Comparison of ENCODE assay signal across 7 cellular contexts in genomic region chr2:30231726-30232026, GRCh38. TPM values are rescaled to one million over a fixed set of nuclear protein-coding genes. Genes with fewer than 3 reads are reported as not detected.
A peak's percentile ranks its signal among the peaks of the same experiment; 100 is the strongest.
DNase-seq lines count a peak whose midpoint lies in the region; ATAC-seq and TF ChIP-seq lines count a peak whose summit lies in the region.

No MANE protein-coding gene starts in this region.

- H3K27ac Mint-ChIP-seq in activated naive CD8-positive, alpha-beta T cell treated with anti-CD3 and anti-CD28 coated beads, Interleukin-2, amount 10 ng/mL, durations not matched to agents 7 days and 5 days = peak overlapping the region; percentile 92
- peak overlapping the region; percentile 73 to 97 (median 90) for H3K27ac Mint-ChIP-seq in immature natural killer cell

- H3K4me1 ChIP-seq in HUES48 (ENCODE audit: control insufficient read depth, insufficient read depth, low read length) (peaks cover 14% of the 10 kb centered on the region), stomach (peaks cover 25 to 52% (median 41%) of the 10 kb centered on the region in 4 donors)

- intact Hi-C loops in stomach (cut with DNase I; ENCODE audit: low total_unique reads) = no loop called here

- WGBS in stomach, 5 donors = 0 to 1% (median 0%) methylated on average over 22 to 29 of the region's 29 CpGs

- no peak for TF ChIP-seq EP300 in stomach (IDR thresholded peaks at IDR 0.05)

- H3K27me3 ChIP-seq in HUES48 (ENCODE audit: control insufficient read depth, insufficient read depth, low read length) = peaks cover 35% of the 10 kb centered on the region
- peaks cover 0 to 27% (median 0%) of the 10 kb centered on the region in 3 donors for H3K27me3 ChIP-seq in stomach

- peak overlapping the region; percentile 69 for H3K9ac ChIP-seq in HUES48 (ENCODE audit: low read depth, low read length)

- H3K4me3 Mint-ChIP-seq in activated naive CD8-positive, alpha-beta T cell treated with anti-CD3 and anti-CD28 coated beads, Interleukin-2, amount 10 ng/mL, durations not matched to agents 7 days and 5 days = peak overlapping the region; percentile 90
- peak overlapping the region; percentile 83 to 98 (median 95) for H3K4me3 Mint-ChIP-seq in immature natural killer cell

- H3K36me3 ChIP-seq in HUES48 (ENCODE audit: control insufficient read depth, insufficient read depth, low read length) (peaks cover 23% of the 10 kb centered on the region), stomach (peaks cover 0 to 14% (median 4%) of the 10 kb centered on the region in 4 donors)

- no peak for DNase-seq in activated naive CD8-positive, alpha-beta T cell treated with anti-CD3 and anti-CD28 coated beads, Interleukin-2, amount 10 ng/mL, durations not matched to agents 7 days and 5 days
- DNase-seq in immature natural killer cell (no peak), stomach (no peak), DMS114 treated with DMSO at 0.1 percent for 48 hours (lab: John Stamatoyannopoulos, UW; ENCODE audit: unreplicated experiment) (no peak)

- peaks cover 17% of the 10 kb centered on the region for H3K36me3 Mint-ChIP-seq in activated naive CD8-positive, alpha-beta T cell treated with anti-CD3 and anti-CD28 coated beads, Interleukin-2, amount 10 ng/mL, durations not matched to agents 7 days and 5 days
- H3K36me3 Mint-ChIP-seq in immature natural killer cell = peaks cover 4 to 7% (median 5%) of the 10 kb centered on the region in 3 donors

- ATAC-seq in GM19372 (IDR thresholded peaks at IDR 0.05; ENCODE audit: low read depth, unreplicated experiment) (peak; percentile 17), HG02970 (IDR thresholded peaks at IDR 0.05; ENCODE audit: low FRiP score, unreplicated experiment) (no peak)
- ATAC-seq in activated naive CD8-positive, alpha-beta T cell treated with anti-CD3 and anti-CD28 coated beads, Interleukin-2, amount 10 ng/mL, durations not matched to agents 7 days and 5 days (ENCODE audit: low read depth) = peak; percentile 20

- H3K27ac ChIP-seq in HUES48 (ENCODE audit: low read depth, low read length) (peak overlapping the region; percentile 68), stomach (peak overlapping the region; percentile 86 to 93 (median 88))

- peak overlapping the region; percentile 74 for H3K4me3 ChIP-seq in HUES48 (ENCODE audit: low read depth, low read length)
- H3K4me3 ChIP-seq in stomach = peak overlapping the region; percentile 70 to 75 (median 74)

- POLR2A ChIA-PET in activated naive CD8-positive, alpha-beta T cell treated with anti-CD3 and anti-CD28 coated beads, Interleukin-2, amount 10 ng/mL, durations not matched to agents 7 days and 5 days (lab: Charles Lee) = interaction anchor here (0.6 to 10.1 kb wide), 22 partner anchors 9 to 228 kb away, joined by 3 to 123 read pairs (median 4); partner anchors contain the start of genes LCLAT1 and YPEL5

- H3K9me3 ChIP-seq in HUES48 (ENCODE audit: control insufficient read depth, insufficient read depth, low read length) = no peaks in the 10 kb centered on the region
- H3K9me3 ChIP-seq in stomach = no peaks in the 10 kb centered on the region

- no peak for TF ChIP-seq POLR2A in stomach (IDR thresholded peaks at IDR 0.05)

- no peaks in the 10 kb centered on the region for H3K9me3 Mint-ChIP-seq in activated naive CD8-positive, alpha-beta T cell treated with anti-CD3 and anti-CD28 coated beads, Interleukin-2, amount 10 ng/mL, durations not matched to agents 7 days and 5 days
- H3K9me3 Mint-ChIP-seq in immature natural killer cell = no peaks in the 10 kb centered on the region

- no peak for TF ChIP-seq CTCF in stomach (IDR thresholded peaks at IDR 0.05)

- H3K4me1 Mint-ChIP-seq in activated naive CD8-positive, alpha-beta T cell treated with anti-CD3 and anti-CD28 coated beads, Interleukin-2, amount 10 ng/mL, durations not matched to agents 7 days and 5 days = peaks cover 42% of the 10 kb centered on the region
- H3K4me1 Mint-ChIP-seq in immature natural killer cell = peaks cover 67 to 75% of the 10 kb centered on the region in 2 donors

- H3K27me3 Mint-ChIP-seq in activated naive CD8-positive, alpha-beta T cell treated with anti-CD3 and anti-CD28 coated beads, Interleukin-2, amount 10 ng/mL, durations not matched to agents 7 days and 5 days = peaks cover 2% of the 10 kb centered on the region
- H3K27me3 Mint-ChIP-seq in immature natural killer cell (ENCODE audit: low read depth in 3 of 3) = peaks cover 13 to 35% (median 17%) of the 10 kb centered on the region in 3 donors

RNA-seq across cellular contexts. Expression of gene LBH, which starts 0.3 kb away (rescaled TPM):
- 100 to 1,000 TPM; 169 to 186 TPM for total RNA-seq in activated naive CD8-positive, alpha-beta T cell treated with anti-CD3 and anti-CD28 coated beads, Interleukin-2, amount 10 ng/mL, durations not matched to agents 7 days and 5 days
- 100 to 1,000 TPM; 101 to 137 (median 129) TPM for polyA plus RNA-seq in immature natural killer cell
- total RNA-seq in stomach = 10 to 100 TPM in 4 of 5 donors, 1 to 10 TPM in 1; 7.1 to 39.8 (median 18.5) TPM
- polyA plus RNA-seq in stomach = 10 to 100 TPM in 2 of 3 donors, 1 to 10 TPM in 1; 6.6 to 18.5 (median 15.4) TPM

Comparison
In these comparisons a context has a peak if more than half of its experiments do, and no peak if none do; other contexts are left out.
1. RNA of gene LBH, which starts 0.3 kb away (total RNA-seq): 169 to 186 TPM in activated naive CD8-positive, alpha-beta T cell treated with anti-CD3 and anti-CD28 coated beads, Interleukin-2, amount 10 ng/mL, durations not matched to agents 7 days and 5 days; 7.1 to 39.8 TPM in stomach; every median in the first group is over 4 times any median in the second.